In genomic region chr11:61602775-61603569, GRCh38 we compare ENCODE assay signal across 8 cellular contexts. TPM values are rescaled to one million over a fixed set of nuclear protein-coding genes. Genes with fewer than 3 reads are reported as not detected.
DNase-seq lines count a peak whose midpoint lies in the region; ATAC-seq and TF ChIP-seq lines count a peak whose summit lies in the region.

No MANE protein-coding gene starts in this region.

- H4K20me1 ChIP-seq in GM23248 (ENCODE audit: insufficient read depth), result no peaks in the 10 kb centered on the region

- H3K4me3 Mint-ChIP-seq in glutamatergic neuron (ENCODE audit: unreplicated experiment), result peak overlapping the region; percentile 57

- H3K27ac Mint-ChIP-seq in glutamatergic neuron (ENCODE audit: unreplicated experiment), result peak overlapping the region; percentile 66

- H3K9me2 ChIP-seq in GM23248 (ENCODE audit: insufficient read depth), result no peaks in the 10 kb centered on the region

- H3K9ac ChIP-seq in GM23248, result peak overlapping the region; percentile 10; the same call in 1 of the 2 replicates

- peaks cover 7% of the 10 kb centered on the region for H3K9me3 Mint-ChIP-seq in glutamatergic neuron (ENCODE audit: unreplicated experiment)

- H3K4me3 ChIP-seq in GM23248 (0 out of 2 replicates have a peak overlapping the region, but pooled peaks have one; percentile 17), RWPE2 (ENCODE audit: severe bottlenecking) (no peak overlapping the region), skin epidermis (no peak overlapping the region)

- in situ Hi-C loops in GM23248 (cut with MboI), result no loop called here

- H3K4me1 ChIP-seq in GM23248 (ENCODE audit: insufficient read depth), result peaks cover 22% of the 10 kb centered on the region
- peaks cover 19% of the 10 kb centered on the region for H3K4me1 ChIP-seq in RWPE2 (ENCODE audit: insufficient read depth, poor library complexity, severe bottlenecking)

- ATAC-seq in RWPE2 (ENCODE audit: low read depth) (peak; percentile 94), GM18502 (IDR thresholded peaks at IDR 0.05; ENCODE audit: poor library complexity, unreplicated experiment) (no peak), HG03457 (IDR thresholded peaks at IDR 0.05; ENCODE audit: unreplicated experiment) (no peak)

- DNase-seq in GM23248, result peak; percentile 98
- peak; percentile 98 for DNase-seq in RWPE2 (ENCODE audit: low spot score)
- DNase-seq in glutamatergic neuron, result peak; percentile 80
- DNase-seq in dermis blood vessel endothelial cell, result no peak
- DNase-seq in DMS153 (lab: John Stamatoyannopoulos, UW), result no peak

- H3K27ac ChIP-seq in GM23248 (peak overlapping the region; percentile 45), RWPE2 (ENCODE audit: poor library complexity, severe bottlenecking) (peak overlapping the region; percentile 61), skin epidermis (peak overlapping the region in 20 of 21 experiments; percentile 10 to 88 (median 69))

- no peaks in the 10 kb centered on the region for H3K36me3 Mint-ChIP-seq in glutamatergic neuron (ENCODE audit: unreplicated experiment)

- 6 to 16% methylated on average over 7 to 20 of the region's 20 CpGs for WGBS in GM23248 (ENCODE audit: low coverage in 1 of 2, low lambda C conversion rate in 2 of 2, missing lambda C conversion rate in 2 of 2), 2 experiments

- TF ChIP-seq CTCF in RWPE2 (IDR thresholded peaks at IDR 0.05; ENCODE audit: poor library complexity, severe bottlenecking), result no peak
- no peak for TF ChIP-seq CTCF in glutamatergic neuron (IDR thresholded peaks at IDR 0.05; ENCODE audit: partially characterized antibody, unreplicated experiment)

- no peaks in the 10 kb centered on the region for H3K79me2 ChIP-seq in GM23248 (ENCODE audit: insufficient read depth)

- peaks cover 40% of the 10 kb centered on the region for H3K4me1 Mint-ChIP-seq in glutamatergic neuron (ENCODE audit: low read depth, unreplicated experiment)

- no peak overlapping the region for H2AFZ ChIP-seq in GM23248

- peaks cover 8% of the 10 kb centered on the region for H3K27me3 Mint-ChIP-seq in glutamatergic neuron (ENCODE audit: unreplicated experiment)

- peak overlapping the region; percentile 64 for H3K4me2 ChIP-seq in GM23248 (ENCODE audit: unreplicated experiment)

- H3K27me3 ChIP-seq in GM23248 (replicated peaks; ENCODE audit: insufficient read depth) (no peaks in the 10 kb centered on the region), RWPE2 (ENCODE audit: insufficient read depth, poor library complexity, severe bottlenecking) (no peaks in the 10 kb centered on the region)

- no peaks in the 10 kb centered on the region for H3K9me3 ChIP-seq in GM23248 (ENCODE audit: low read depth)
- H3K9me3 ChIP-seq in RWPE2 (ENCODE audit: severe bottlenecking), result no peaks in the 10 kb centered on the region

- H3K36me3 ChIP-seq in GM23248 (ENCODE audit: low read depth) (no peaks in the 10 kb centered on the region), RWPE2 (ENCODE audit: low read depth) (no peaks in the 10 kb centered on the region)

- H3F3A ChIP-seq in GM23248 (ENCODE audit: insufficient read depth), result no peaks in the 10 kb centered on the region; the same call in 1 of the 2 replicates

RNA-seq across cellular contexts. Expression of gene SYT7, which starts 22.1 kb away (rescaled TPM):
- total RNA-seq in GM23248 (2014; rRNA removed; shearing (Covaris generic)), result 1.5 and 1.9 TPM in 2 replicates
- 0.40 and 0.72 TPM in 2 replicates for polyA plus RNA-seq in GM23248 (2016; fragmentation: Nextera tagmentation; extraction: Ambion mirVana)
- total RNA-seq in glutamatergic neuron (ENCODE audit: unreplicated experiment), result 93.6 TPM
- total RNA-seq in dermis blood vessel endothelial cell, result 0.51 and 3.0 TPM in 2 replicates

Comparison
In these comparisons a context has a peak if more than half of its experiments do, and no peak if none do; other contexts are left out.
1. DNase-seq: peak in GM23248 (single experiment), RWPE2 (single experiment) and glutamatergic neuron (single experiment); none in dermis blood vessel endothelial cell (single experiment) and DMS153 (single experiment).
2. RNA of gene SYT7, which starts 22.1 kb away (total RNA-seq): 93.6 TPM in glutamatergic neuron (single experiment); 1.5 to 1.9 TPM in GM23248 and 0.51 to 3.0 TPM in dermis blood vessel endothelial cell; every median in the first group is over 10 times any median in the second.
3. Peak in every context shown above with its lines, with median percentiles within 50 percentile points of each other: H3K27ac ChIP-seq.